In genomic region chr11:18567081-18567480, GRCh38 we compare ENCODE assay signal across 23 cellular contexts. TPM values are rescaled to one million over a fixed set of nuclear protein-coding genes. Genes with fewer than 3 reads are reported as not detected.
DNase-seq lines count a peak whose midpoint lies in the region; ATAC-seq, FAIRE-seq and TF ChIP-seq lines count a peak whose summit lies in the region.
"Had no signal": no experiment of that assay in that cellular context is flagged by ENCODE, and none has a peak within 500 bp of the region (broad histone marks: within the 10 kb centered on the region; RNA-seq: fewer than 3 reads in every experiment).

No MANE protein-coding gene starts in this region.

- no peak overlapping the region for H3K4me3 ChIP-seq in AG10803 (ENCODE audit: low read length)
- H3K4me3 ChIP-seq: A549 had no signal

- peaks cover 6% of the 10 kb centered on the region for H3K4me1 Mint-ChIP-seq in T-helper 17 cell

- no peaks in the 10 kb centered on the region for H3K9me3 ChIP-seq in T-helper 17 cell (ENCODE audit: control insufficient read depth, low read length, poor library complexity, severe bottlenecking)
- H3K9me3 ChIP-seq: A549 had no signal

- no peak for TF ChIP-seq POLR2A in GM12892 (IDR thresholded peaks at IDR 0.05; ENCODE audit: low read depth, low read length)

- peak; percentile 48 for FAIRE-seq in GM12892 (lab: Jason Lieb, UNC)
- FAIRE-seq: GM12891, GM18507, H54, RCC 7860 had no signal

- H3K27ac Mint-ChIP-seq in T-helper 17 cell = peak overlapping the region; percentile 54
- H3K27ac Mint-ChIP-seq: CD14-positive monocyte had no signal

- H3K4me3 Mint-ChIP-seq in T-helper 17 cell = no peak overlapping the region
- H3K4me3 Mint-ChIP-seq: CD14-positive monocyte had no signal

- no peak for ATAC-seq in T-helper 17 cell
- ATAC-seq: A549, Right ventricle myocardium inferior had no signal

- H3K27me3 Mint-ChIP-seq in T-helper 17 cell = no peaks in the 10 kb centered on the region

- H3K36me3 Mint-ChIP-seq in T-helper 17 cell (ENCODE audit: low read depth) = peaks cover 3% of the 10 kb centered on the region

- DNase-seq in AG10803 (ENCODE audit: low read depth) (peak; percentile 27), GM12892 (ENCODE audit: insufficient read length) (no peak), T-helper 17 cell (no peak), fibroblast of the conjunctiva (ENCODE audit: low read depth) (peak; percentile 34), NCI-H524 treated with DMSO at 0.1 percent for 48 hours (lab: John Stamatoyannopoulos, UW) (no peak), T1000 (lab: John Stamatoyannopoulos, UW) (no peak), DMS 273 treated with DMSO at 0.1 percent for 48 hours (lab: John Stamatoyannopoulos, UW) (no peak)
- no peak for DNase-seq in activated T-cell treated with anti-CD3 and anti-CD28 coated beads, Interleukin-2, amount 50 U/mL, for 48 hours
- DNase-seq: AML-193, COR-L47, Kasumi-1, MM.1S, NCI-H1092, NCI-H1436 treated with DMSO at 0.1 percent for 48 hours, NCI-H2029, NCI-H526 treated with DMSO at 0.1 percent for 48 hours had no signal

- no peak for TF ChIP-seq CTCF in AG10803 (conservative IDR thresholded peaks at IDR 0.05; ENCODE audit: low read length)

RNA-seq across cellular contexts. Expression of gene UEVLD, which starts 21.5 kb away (rescaled TPM):
- 10.6 TPM for polyA plus RNA-seq in GM12892 (2012; ENCODE audit: missing spikeins)
- total RNA-seq in T-helper 17 cell = 10 to 100 TPM in 1 of 2 donors, 1 to 10 TPM in 1; 8.0 to 12.6 TPM

RNA-seq across cellular contexts. Expression of gene MISFA, which starts 32.5 kb away (rescaled TPM):
- polyA plus RNA-seq in GM12892 (2012; ENCODE audit: missing spikeins) = 1.6 TPM
- 1 to 10 TPM in 1 of 2 donors, under 1 TPM in 1; 0.99 to 1.9 TPM for total RNA-seq in T-helper 17 cell
- polyA plus RNA-seq: CD14-positive monocyte had no signal

RNA-seq across cellular contexts. Expression of gene TSG101, which starts 40.3 kb away (rescaled TPM):
- 48.3 TPM for polyA plus RNA-seq in GM12892 (2012; ENCODE audit: missing spikeins)
- 10 to 100 TPM; 15.8 to 15.9 TPM for total RNA-seq in T-helper 17 cell

Comparison
In these comparisons a context has a peak if more than half of its experiments do, and no peak if none do; other contexts are left out.
1. DNase-seq: peak in AG10803 (single experiment) and fibroblast of the conjunctiva (single experiment); none in GM12892 (single experiment), T-helper 17 cell (0 of 3), NCI-H524 treated with DMSO at 0.1 percent for 48 hours (single experiment), T1000 (single experiment), DMS 273 treated with DMSO at 0.1 percent for 48 hours (single experiment) and activated T-cell treated with anti-CD3 and anti-CD28 coated beads, Interleukin-2, amount 50 U/mL, for 48 hours (0 of 2).